ENCODE assay signal across 18 cellular contexts in genomic region chr12:122967151-122967550, GRCh38. TPM values are rescaled to one million over a fixed set of nuclear protein-coding genes. Genes with fewer than 3 reads are reported as not detected.
DNase-seq lines count a peak whose midpoint lies in the region; ATAC-seq lines count a peak whose summit lies in the region.
"Had no signal": no experiment of that assay in that cellular context is flagged by ENCODE, and none has a peak within 500 bp of the region (broad histone marks: within the 10 kb centered on the region; RNA-seq: fewer than 3 reads in every experiment).

No MANE protein-coding gene starts in this region.

- H3K4me3 Mint-ChIP-seq in CD4-positive, alpha-beta memory T cell, result peak overlapping the region in 6 of 8 donors; percentile 15 to 67 (median 48)
- H3K4me3 Mint-ChIP-seq in T-helper 17 cell, result peak overlapping the region; percentile 41
- peak overlapping the region in 6 of 8 donors; percentile 22 to 71 (median 60) for H3K4me3 Mint-ChIP-seq in naive B cell

- H3K4me1 Mint-ChIP-seq in CD4-positive, alpha-beta memory T cell, result peaks cover 5 to 11% (median 8%) of the 10 kb centered on the region in 4 donors
- peaks cover 4% of the 10 kb centered on the region for H3K4me1 Mint-ChIP-seq in T-helper 17 cell
- peaks cover 5 to 10% (median 6%) of the 10 kb centered on the region in 3 donors for H3K4me1 Mint-ChIP-seq in naive B cell

- H3K27ac Mint-ChIP-seq in CD4-positive, alpha-beta memory T cell, result peak overlapping the region in 5 of 7 donors; percentile 33 to 86 (median 59)
- H3K27ac Mint-ChIP-seq in T-helper 17 cell (peak overlapping the region; percentile 85), naive B cell (peak overlapping the region in 2 of 6 donors; percentile 39 to 57)
- H3K27ac Mint-ChIP-seq: stimulated activated naive B cell treated with anti-CD40 and anti-IgM and Interleukin-4, amounts not matched to agents 10 μg/mL and 1 μg/mL and 100 μg/mL, for 72 hours had no signal

- no peaks in the 10 kb centered on the region for H3K36me3 Mint-ChIP-seq in CD4-positive, alpha-beta memory T cell
- H3K36me3 Mint-ChIP-seq in T-helper 17 cell (ENCODE audit: low read depth) (no peaks in the 10 kb centered on the region), naive B cell (no peaks in the 10 kb centered on the region)
- H3K36me3 Mint-ChIP-seq: stimulated activated naive B cell treated with anti-CD40 and anti-IgM and Interleukin-4, amounts not matched to agents 10 μg/mL and 1 μg/mL and 100 μg/mL, for 72 hours had no signal

- intact Hi-C loops in CD4-positive, alpha-beta memory T cell (cut with micrococcal nuclease), result no loop called here

- CTCF ChIA-PET in CD4-positive, alpha-beta memory T cell (lab: Charles Lee; ENCODE audit: partially characterized antibody), result interaction anchor here (1.1 to 3.1 kb wide), 3 partner anchors 11 to 271 kb away, joined by 3 to 10 read pairs (median 6); no protein-coding TSS in a partner anchor

- DNase-seq in CD4-positive, alpha-beta memory T cell, result no peak
- no peak for DNase-seq in T-helper 17 cell
- no peak for DNase-seq in naive B cell
- DNase-seq in HCEC 1CT, result no peak
- DNase-seq in C1 segment of cervical spinal cord (lab: John Stamatoyannopoulos, UW), result no peak
- DNase-seq: activated gamma-delta T cell treated with Interleukin-2 at 50 U/mL for 16 hours; BE2C; NCI-H226; stimulated activated CD4-positive, alpha-beta T cell treated with anti-CD3 and anti-CD28 coated beads, Interleukin-2, amount 100 ng/mL, for 24 hours; SW 1271 had no signal

- H3K27ac ChIP-seq in CD4-positive, alpha-beta memory T cell (ENCODE audit: low read depth, low read length), result no peak overlapping the region
- H3K27ac ChIP-seq: cardiac muscle cell, epithelial cell of prostate, hepatocyte, PC-9 had no signal

- ATAC-seq in T-helper 17 cell (no peak), naive B cell (ENCODE audit: low read depth in 2 of 2) (no peak), GM18868 (IDR thresholded peaks at IDR 0.05; ENCODE audit: unreplicated experiment) (no peak)

- H3K4me1 ChIP-seq in CD4-positive, alpha-beta memory T cell (ENCODE audit: insufficient read depth, low read length), result peaks cover 11% of the 10 kb centered on the region

- no peaks in the 10 kb centered on the region for H3K9me3 ChIP-seq in CD4-positive, alpha-beta memory T cell (ENCODE audit: control insufficient read depth in 1 of 2, low read length in 2 of 2)
- no peaks in the 10 kb centered on the region for H3K9me3 ChIP-seq in T-helper 17 cell (ENCODE audit: control insufficient read depth, low read length, poor library complexity, severe bottlenecking)
- H3K9me3 ChIP-seq: BE2C, HAP-1 had no signal

- no peaks in the 10 kb centered on the region for H3K27me3 ChIP-seq in CD4-positive, alpha-beta memory T cell (ENCODE audit: insufficient read depth, low read length)
- H3K27me3 ChIP-seq: BE2C, cardiac muscle cell, hepatocyte had no signal

- POLR2A ChIA-PET in CD4-positive, alpha-beta memory T cell (lab: Charles Lee; ENCODE audit: partially characterized antibody), result interaction anchor here (1.0 to 1.9 kb wide), 8 partner anchors 12 to 266 kb away, joined by 3 to 18 read pairs (median 4); partner anchors contain the start of genes ARL6IP4, MPHOSPH9 and MTRFR

- no peaks in the 10 kb centered on the region for H3K9me3 Mint-ChIP-seq in CD4-positive, alpha-beta memory T cell
- H3K9me3 Mint-ChIP-seq in naive B cell, result no peaks in the 10 kb centered on the region
- H3K9me3 Mint-ChIP-seq: stimulated activated naive B cell treated with anti-CD40 and anti-IgM and Interleukin-4, amounts not matched to agents 10 μg/mL and 1 μg/mL and 100 μg/mL, for 72 hours had no signal

- no peak overlapping the region for H3K4me3 ChIP-seq in CD4-positive, alpha-beta memory T cell (ENCODE audit: low read length in 2 of 2)
- H3K4me3 ChIP-seq: cardiac muscle cell, HAP-1, hepatocyte, lung had no signal

- H3K27me3 Mint-ChIP-seq in CD4-positive, alpha-beta memory T cell, result no peaks in the 10 kb centered on the region
- H3K27me3 Mint-ChIP-seq in T-helper 17 cell, result no peaks in the 10 kb centered on the region
- H3K27me3 Mint-ChIP-seq in naive B cell, result no peaks in the 10 kb centered on the region
- H3K27me3 Mint-ChIP-seq: stimulated activated naive B cell treated with anti-CD40 and anti-IgM and Interleukin-4, amounts not matched to agents 10 μg/mL and 1 μg/mL and 100 μg/mL, for 72 hours had no signal

- H3K36me3 ChIP-seq in CD4-positive, alpha-beta memory T cell (ENCODE audit: insufficient read depth, low read length), result no peaks in the 10 kb centered on the region
- H3K36me3 ChIP-seq: BE2C, cardiac muscle cell had no signal

RNA-seq across cellular contexts. Expression of gene ABCB9, which starts 0.9 kb away (rescaled TPM):
- 1 to 10 TPM; 5.9 to 7.1 TPM for total RNA-seq in CD4-positive, alpha-beta memory T cell
- 1 to 10 TPM in 1 of 2 donors, under 1 TPM in 1; 0.81 to 1.8 TPM for polyA plus RNA-seq in CD4-positive, alpha-beta memory T cell
- 1 to 10 TPM; 4.1 to 6.1 TPM for total RNA-seq in T-helper 17 cell
- polyA plus RNA-seq in naive B cell (ENCODE audit: low read depth in 6 of 6), result under 1 TPM in 5 of 6 donors, not detected in 1; 0.18 to 0.59 (median 0.31) TPM

RNA-seq across cellular contexts. Expression of gene OGFOD2, which starts 7.9 kb away (rescaled TPM):
- 10 to 100 TPM; 38.3 to 46.6 TPM for total RNA-seq in CD4-positive, alpha-beta memory T cell
- 10 to 100 TPM; 13.9 to 15.9 TPM for polyA plus RNA-seq in CD4-positive, alpha-beta memory T cell
- total RNA-seq in T-helper 17 cell, result 10 to 100 TPM; 17.9 to 20.3 TPM
- polyA plus RNA-seq in naive B cell (ENCODE audit: low read depth in 6 of 6), result 10 to 100 TPM in 5 of 6 donors, 1 to 10 TPM in 1; 9.4 to 20.4 (median 14.2) TPM

RNA-seq across cellular contexts. Expression of gene ARL6IP4, which starts 13.3 kb away (rescaled TPM):
- 100 to 1,000 TPM; 159 to 180 TPM for total RNA-seq in CD4-positive, alpha-beta memory T cell
- 100 to 1,000 TPM; 184 to 252 TPM for polyA plus RNA-seq in CD4-positive, alpha-beta memory T cell
- total RNA-seq in T-helper 17 cell, result 100 to 1,000 TPM; 109 to 131 TPM
- polyA plus RNA-seq in naive B cell (ENCODE audit: low read depth in 6 of 6), result 100 to 1,000 TPM; 132 to 202 (median 187) TPM
